Comparison of ENCODE assay signal across 29 cellular contexts in the genomic region with DNA sequence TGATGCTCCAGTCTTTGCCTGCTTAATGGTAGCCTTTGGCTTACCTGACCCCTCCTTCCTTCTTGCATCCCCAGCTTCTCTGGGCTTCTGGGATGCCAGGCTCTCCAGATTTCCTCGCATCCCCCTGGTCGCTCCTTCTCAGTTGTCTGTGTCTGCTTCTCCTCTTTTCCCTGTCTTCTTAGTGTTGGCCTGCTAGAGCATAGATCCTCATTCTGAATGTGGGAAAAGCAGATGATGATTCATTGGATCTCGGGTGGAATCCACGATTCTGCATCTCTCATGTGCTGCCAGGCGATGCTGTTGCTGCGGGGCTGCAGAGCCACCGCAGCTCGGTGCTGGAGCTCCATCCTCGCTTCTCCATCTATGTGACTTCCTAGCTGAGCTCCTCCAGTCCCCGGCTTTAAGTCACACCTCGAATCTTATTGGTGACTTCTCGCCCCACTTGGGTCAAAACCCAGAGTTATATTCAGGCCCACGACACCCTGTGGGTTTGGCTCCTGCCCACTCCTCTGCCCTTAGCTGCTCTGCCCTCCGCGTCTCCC. TPM values are rescaled to one million over a fixed set of nuclear protein-coding genes. Genes with fewer than 3 reads are reported as not detected.
"Had no signal": no experiment of that assay in that cellular context is flagged by ENCODE, and none has a peak within 500 bp of the region (broad histone marks: within the 10 kb centered on the region; RNA-seq: fewer than 3 reads in every experiment).

No MANE protein-coding gene starts in this region.

- DNase-seq: activated CD4-positive, alpha-beta memory T cell treated with anti-CD3 and anti-CD28 coated beads, Interleukin-2, amount 10 ng/mL, durations not matched to agents 7 days and 5 days; activated CD4-positive, alpha-beta T cell treated with anti-CD3 and anti-CD28 coated beads, Interleukin-2, amount 10 ng/mL, durations not matched to agents 24 days and 14 days; activated CD4-positive, CD25-positive, alpha-beta regulatory T cell treated with anti-CD3 and anti-CD28 coated beads, Interleukin-2, amount 50 U/mL, for 72 hours; activated CD8-positive, alpha-beta memory T cell treated with anti-CD3 and anti-CD28 coated beads, Interleukin-2, amount 50 U/mL, for 48 hours; activated gamma-delta T cell; activated naive CD4-positive, alpha-beta T cell treated with anti-CD3 and anti-CD28 coated beads, Interleukin-2, amount 10 ng/mL, durations not matched to agents 7 days and 5 days; activated naive CD8-positive, alpha-beta T cell treated with anti-CD3 and anti-CD28 coated beads, Interleukin-2, amount 10 ng/mL, durations not matched to agents 7 days and 5 days; activated T-cell treated with anti-CD3 and anti-CD28 coated beads, Interleukin-2, amount 50 U/mL, for 24 hours; caudate nucleus; cortex of kidney; effector memory CD8-positive, alpha-beta T cell; foreskin fibroblast; head of caudate nucleus; hippocampal formation; left cardiac atrium; left ventricle myocardium superior; naive thymus-derived CD8-positive, alpha-beta T cell; stimulated activated CD4-positive, alpha-beta T cell treated with anti-CD3 and anti-CD28 coated beads, Interleukin-15, amount 100 ng/mL, for 24 hours; stimulated activated CD4-positive, alpha-beta T cell treated with anti-CD3 and anti-CD28 coated beads, Interleukin-2, amount 100 ng/mL, for 24 hours; stimulated activated naive CD4-positive, alpha-beta T cell; T-helper 17 cell; T1000; tibial artery; WERI-Rb-1 had no signal

- H3K27me3 ChIP-seq: ascending aorta, neutrophil, suprapubic skin, tibial artery had no signal

- H3K4me3 ChIP-seq: ascending aorta, prostate gland, suprapubic skin, tibial artery had no signal

- H3K9me3 ChIP-seq: ascending aorta, neutrophil, prostate gland, suprapubic skin, tibial artery had no signal

- H3K27ac ChIP-seq: ascending aorta, neutrophil, suprapubic skin, tibial artery, WERI-Rb-1 had no signal

- H3K36me3 ChIP-seq: ascending aorta, neutrophil, prostate gland, suprapubic skin, tibial artery, WERI-Rb-1 had no signal

- ATAC-seq: effector memory CD8-positive, alpha-beta T cell; esophagus mucosa; left cardiac atrium; left ventricle myocardium superior; naive thymus-derived CD8-positive, alpha-beta T cell; T-helper 17 cell had no signal

RNA-seq across cellular contexts. Expression of gene CGNL1, which starts 47.4 kb away (rescaled TPM):
- total RNA-seq: activated CD4-positive, alpha-beta memory T cell treated with anti-CD3 and anti-CD28 coated beads, Interleukin-2, amount 10 ng/mL, durations not matched to agents 7 days and 5 days; activated CD4-positive, alpha-beta T cell treated with anti-CD3 and anti-CD28 coated beads, Interleukin-2, amount 10 ng/mL, durations not matched to agents 24 days and 14 days; activated naive CD8-positive, alpha-beta T cell treated with anti-CD3 and anti-CD28 coated beads, Interleukin-2, amount 10 ng/mL, durations not matched to agents 7 days and 5 days; naive thymus-derived CD8-positive, alpha-beta T cell; T-helper 17 cell had no signal
- polyA plus RNA-seq: naive thymus-derived CD8-positive, alpha-beta T cell had no signal
